ENCODE assay signal across 8 cellular contexts in the genomic region with DNA sequence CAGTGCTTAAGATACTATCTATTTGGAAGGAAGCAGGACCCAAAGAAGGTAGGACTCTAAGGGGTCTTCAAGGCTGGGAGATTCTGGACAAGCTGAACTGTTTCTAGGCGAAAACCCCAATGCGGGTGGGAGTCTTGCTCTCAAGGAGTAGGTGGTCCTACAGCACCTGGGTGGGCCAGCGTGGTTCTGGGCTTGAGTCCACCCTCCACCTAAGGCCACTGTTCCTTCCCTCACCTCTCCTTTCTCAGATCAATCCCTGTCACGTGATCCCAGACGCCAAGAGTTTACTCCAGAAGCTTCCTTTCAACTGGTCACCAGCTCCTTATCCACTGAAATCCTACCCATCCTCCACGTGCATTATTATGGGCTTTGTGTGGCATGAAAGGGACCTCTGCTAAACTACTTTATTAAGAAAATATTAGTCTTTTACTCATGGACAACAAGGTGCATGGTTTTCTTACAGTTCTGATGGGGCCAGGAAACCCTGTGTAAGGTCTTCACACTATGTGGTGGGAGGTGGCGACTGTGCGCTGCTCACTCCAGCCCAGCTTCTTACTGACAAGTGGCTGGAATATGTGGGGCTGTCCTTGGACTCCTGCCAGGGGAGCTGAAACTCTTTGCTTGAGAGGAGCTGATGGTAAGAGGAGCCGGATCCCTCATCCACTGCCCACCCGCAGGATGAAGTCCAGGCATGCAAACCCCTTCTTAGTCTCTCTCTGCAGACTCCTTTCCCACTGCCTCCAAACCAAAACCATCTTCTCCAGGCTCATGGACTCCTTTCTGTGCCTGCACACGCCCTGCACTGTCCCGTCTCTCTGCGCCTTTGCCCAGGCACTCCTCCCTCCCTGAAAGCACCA. TPM values are rescaled to one million over a fixed set of nuclear protein-coding genes. Genes with fewer than 3 reads are reported as not detected.
DNase-seq lines count a peak whose midpoint lies in the region; ATAC-seq and TF ChIP-seq lines count a peak whose summit lies in the region.

No MANE protein-coding gene starts in this region.

- no peaks in the 10 kb centered on the region for H3K36me3 ChIP-seq in KMS-11 (ENCODE audit: insufficient read depth)
- H3K36me3 ChIP-seq in cardiac muscle cell = peaks cover 27% of the 10 kb centered on the region
- H3K36me3 ChIP-seq in prostate gland = peaks cover 9 to 11% of the 10 kb centered on the region in 2 donors

- peaks cover 22% of the 10 kb centered on the region for H3K4me1 ChIP-seq in KMS-11 (ENCODE audit: low read depth, poor library complexity, severe bottlenecking)
- peaks cover 5% of the 10 kb centered on the region for H3K4me1 ChIP-seq in cardiac muscle cell (ENCODE audit: low read depth)
- H3K4me1 ChIP-seq in prostate gland (replicated peaks) = peaks cover 6% of the 10 kb centered on the region

- H3K4me3 ChIP-seq in KMS-11 (IDR thresholded peaks at IDR 0.05; ENCODE audit: insufficient read depth, low read depth, low read length) (no peak overlapping the region), cardiac muscle cell (peak overlapping the region; percentile 58), prostate gland (peak overlapping the region; percentile 66 to 84)

- no peak overlapping the region for H3K27ac ChIP-seq in CD4-positive, alpha-beta T cell (ENCODE audit: low read depth, low read length)
- H3K27ac ChIP-seq in KMS-11 = no peak overlapping the region
- H3K27ac ChIP-seq in cardiac muscle cell = no peak overlapping the region
- H3K27ac ChIP-seq in prostate gland = peak overlapping the region; percentile 78 to 87

- H3K79me2 ChIP-seq in KMS-11 (ENCODE audit: insufficient read depth, low read depth) = peaks cover 22% of the 10 kb centered on the region

- H2AFZ ChIP-seq in KMS-11 (ENCODE audit: low read depth) = no peak overlapping the region

- H3K9me3 ChIP-seq in CD4-positive, alpha-beta T cell (ENCODE audit: control insufficient read depth, low read length) = no peaks in the 10 kb centered on the region
- H3K9me3 ChIP-seq in cardiac muscle cell (ENCODE audit: low read depth) = no peaks in the 10 kb centered on the region
- H3K9me3 ChIP-seq in prostate gland = no peaks in the 10 kb centered on the region

- peaks cover 27% of the 10 kb centered on the region for H3K4me1 Mint-ChIP-seq in CD4-positive, alpha-beta T cell (ENCODE audit: low read depth)
- peaks cover 32% of the 10 kb centered on the region for H3K4me1 Mint-ChIP-seq in activated T-helper 2 cell treated with anti-CD3 and anti-CD28 coated beads, Interferon-gamma antibody, Interleukin-2, Interleukin-4, amounts not matched to agents 10 μg/mL and 5 μg/mL and 100 μg/mL, durations not matched to agents 14 hours and 24 hours and 36 hours (ENCODE audit: low read depth)

- no peaks in the 10 kb centered on the region for H3K27me3 ChIP-seq in CD4-positive, alpha-beta T cell (ENCODE audit: control insufficient read depth, insufficient read depth, low read length)
- H3K27me3 ChIP-seq in KMS-11 (ENCODE audit: insufficient read depth, low read depth) = no peaks in the 10 kb centered on the region
- peaks cover 18% of the 10 kb centered on the region for H3K27me3 ChIP-seq in cardiac muscle cell
- H3K27me3 ChIP-seq in prostate gland (replicated peaks; ENCODE audit: insufficient read depth) = no peaks in the 10 kb centered on the region

- TF ChIP-seq POLR2A in prostate gland (IDR thresholded peaks at IDR 0.05) (no peak), GM18505 (IDR thresholded peaks at IDR 0.05; ENCODE audit: borderline replicate concordance, extremely low read depth, insufficient read depth, insufficient read length) (no peak)

- H3K9me3 Mint-ChIP-seq in CD4-positive, alpha-beta T cell = no peaks in the 10 kb centered on the region
- H3K9me3 Mint-ChIP-seq in activated T-helper 2 cell treated with anti-CD3 and anti-CD28 coated beads, Interferon-gamma antibody, Interleukin-2, Interleukin-4, amounts not matched to agents 10 μg/mL and 5 μg/mL and 100 μg/mL, durations not matched to agents 14 hours and 24 hours and 36 hours = no peaks in the 10 kb centered on the region

- no peak for TF ChIP-seq CTCF in CD4-positive, alpha-beta T cell (IDR thresholded peaks at IDR 0.05)
- TF ChIP-seq CTCF in KMS-11 (conservative IDR thresholded peaks at IDR 0.05; ENCODE audit: low read depth, low read length) (no peak), cardiac muscle cell (IDR thresholded peaks at IDR 0.05; ENCODE audit: low read depth, low read length) (no peak), prostate gland (IDR thresholded peaks at IDR 0.05) (no peak)

- H4K20me1 ChIP-seq in KMS-11 (ENCODE audit: insufficient read depth) = no peaks in the 10 kb centered on the region

- H3K4me2 ChIP-seq in KMS-11 = peak overlapping the region; percentile 95

- H3K27me3 Mint-ChIP-seq in CD4-positive, alpha-beta T cell = no peaks in the 10 kb centered on the region
- no peaks in the 10 kb centered on the region for H3K27me3 Mint-ChIP-seq in activated T-helper 2 cell treated with anti-CD3 and anti-CD28 coated beads, Interferon-gamma antibody, Interleukin-2, Interleukin-4, amounts not matched to agents 10 μg/mL and 5 μg/mL and 100 μg/mL, durations not matched to agents 14 hours and 24 hours and 36 hours (ENCODE audit: low read depth)

- H3K27ac Mint-ChIP-seq in CD4-positive, alpha-beta T cell = peak overlapping the region; percentile 96
- H3K27ac Mint-ChIP-seq in activated T-helper 2 cell treated with anti-CD3 and anti-CD28 coated beads, Interferon-gamma antibody, Interleukin-2, Interleukin-4, amounts not matched to agents 10 μg/mL and 5 μg/mL and 100 μg/mL, durations not matched to agents 14 hours and 24 hours and 36 hours = peak overlapping the region; percentile 97

- no peak for ATAC-seq in CD4-positive, alpha-beta T cell (ENCODE audit: poor library complexity)
- ATAC-seq in GM18505 (IDR thresholded peaks at IDR 0.05; ENCODE audit: unreplicated experiment) (no peak), GM19324 (IDR thresholded peaks at IDR 0.05; ENCODE audit: low FRiP score, unreplicated experiment) (no peak)

- POLR2A ChIA-PET in CD4-positive, alpha-beta T cell (lab: Charles Lee) = interaction anchor here (1.1 kb wide), 1 partner anchor 12 kb away, joined by 3 read pairs; no protein-coding TSS in a partner anchor

- intact Hi-C loops in CD4-positive, alpha-beta T cell (cut with DNase I, micrococcal nuclease) = loop anchor here (1.0 to 10.0 kb wide), 12 partner anchors 34 to 491 kb away; a partner anchor contains a TSS
- intact Hi-C loops in activated T-helper 2 cell treated with anti-CD3 and anti-CD28 coated beads, Interferon-gamma antibody, Interleukin-2, Interleukin-4, amounts not matched to agents 10 μg/mL and 5 μg/mL and 100 μg/mL, durations not matched to agents 14 hours and 24 hours and 36 hours (cut with micrococcal nuclease) = loop anchor here (5.0 to 10.0 kb wide), 3 partner anchors 106 to 349 kb away; a partner anchor contains a TSS
- intact Hi-C loops in prostate gland (cut with DNase I) = loop anchor here (5.0 to 10.0 kb wide), 2 partner anchors 131 to 231 kb away; a partner anchor contains a TSS

- CTCF ChIA-PET in CD4-positive, alpha-beta T cell (lab: Charles Lee) = interaction anchor here (0.9 to 3.9 kb wide), 5 partner anchors 15 to 128 kb away, joined by 3 to 12 read pairs (median 3); a partner anchor contains a TSS

- 33% methylated on average over 13 of the region's 13 CpGs for WGBS in prostate gland

- no peak for DNase-seq in CD4-positive, alpha-beta T cell
- DNase-seq in activated T-helper 2 cell treated with anti-CD3 and anti-CD28 coated beads, Interferon-gamma antibody, Interleukin-2, Interleukin-4, amounts not matched to agents 10 μg/mL and 5 μg/mL and 100 μg/mL, durations not matched to agents 14 hours and 24 hours and 36 hours (ENCODE audit: low spot score) = no peak
- peak; percentile 88 to 90 for DNase-seq in cardiac muscle cell (ENCODE audit: low read depth in 1 of 2, low spot score in 1 of 2)
- DNase-seq in prostate gland (ENCODE audit: low spot score) = peak; percentile 50
- DNase-seq in NOMO-1 treated with dmso at 0.1 percent for 144 hours (lab: John Stamatoyannopoulos, UW; ENCODE audit: unreplicated experiment) = no peak

- H3K36me3 Mint-ChIP-seq in CD4-positive, alpha-beta T cell (ENCODE audit: low read depth) = peaks cover 51% of the 10 kb centered on the region
- peaks cover 44% of the 10 kb centered on the region for H3K36me3 Mint-ChIP-seq in activated T-helper 2 cell treated with anti-CD3 and anti-CD28 coated beads, Interferon-gamma antibody, Interleukin-2, Interleukin-4, amounts not matched to agents 10 μg/mL and 5 μg/mL and 100 μg/mL, durations not matched to agents 14 hours and 24 hours and 36 hours (ENCODE audit: low read depth)

- peak overlapping the region; percentile 70; the same call in 1 of the 2 replicates for H3K9ac ChIP-seq in KMS-11

- peak overlapping the region; percentile 96 for H3K4me3 Mint-ChIP-seq in CD4-positive, alpha-beta T cell
- H3K4me3 Mint-ChIP-seq in activated T-helper 2 cell treated with anti-CD3 and anti-CD28 coated beads, Interferon-gamma antibody, Interleukin-2, Interleukin-4, amounts not matched to agents 10 μg/mL and 5 μg/mL and 100 μg/mL, durations not matched to agents 14 hours and 24 hours and 36 hours (ENCODE audit: low read depth) = peak overlapping the region; percentile 96

RNA-seq across cellular contexts. Expression of a gene that starts 1.6 kb away (rescaled TPM):
- 10 to 100 TPM; 28.4 to 30.3 TPM for total RNA-seq in CD4-positive, alpha-beta T cell
- 23.7 and 26.4 TPM in 2 replicates for total RNA-seq in activated T-helper 2 cell treated with anti-CD3 and anti-CD28 coated beads, Interferon-gamma antibody, Interleukin-2, Interleukin-4, amounts not matched to agents 10 μg/mL and 5 μg/mL and 100 μg/mL, durations not matched to agents 14 hours and 24 hours and 36 hours
- total RNA-seq in cardiac muscle cell (28.3 and 32.9 TPM in 2 replicates), prostate gland (10 to 100 TPM; 21.0 to 40.0 TPM)
- polyA plus RNA-seq in cardiac muscle cell = 19.7 and 21.8 TPM in 2 replicates

RNA-seq across cellular contexts. Expression of a gene that starts 35.2 kb away (rescaled TPM):
- total RNA-seq in CD4-positive, alpha-beta T cell = 10 to 100 TPM; 14.5 to 14.8 TPM
- total RNA-seq in activated T-helper 2 cell treated with anti-CD3 and anti-CD28 coated beads, Interferon-gamma antibody, Interleukin-2, Interleukin-4, amounts not matched to agents 10 μg/mL and 5 μg/mL and 100 μg/mL, durations not matched to agents 14 hours and 24 hours and 36 hours = 16.6 TPM in 2 replicates
- 16.0 and 19.5 TPM in 2 replicates for total RNA-seq in cardiac muscle cell
- 17.6 and 20.0 TPM in 2 replicates for polyA plus RNA-seq in cardiac muscle cell
- 10 to 100 TPM; 19.5 to 26.2 TPM for total RNA-seq in prostate gland

Comparison
In these comparisons a context has a peak if more than half of its experiments do, and no peak if none do; other contexts are left out.
1. DNase-seq: peak in cardiac muscle cell (2 of 2) and prostate gland (single experiment); none in CD4-positive, alpha-beta T cell (0 of 10), activated T-helper 2 cell treated with anti-CD3 and anti-CD28 coated beads, Interferon-gamma antibody, Interleukin-2, Interleukin-4, amounts not matched to agents 10 μg/mL and 5 μg/mL and 100 μg/mL, durations not matched to agents 14 hours and 24 hours and 36 hours (single experiment) and NOMO-1 treated with dmso at 0.1 percent for 144 hours (single experiment).
2. H3K27ac ChIP-seq: peak in prostate gland (2 of 2); none in CD4-positive, alpha-beta T cell (single experiment), KMS-11 (single experiment) and cardiac muscle cell (single experiment).